In the genomic region with DNA sequence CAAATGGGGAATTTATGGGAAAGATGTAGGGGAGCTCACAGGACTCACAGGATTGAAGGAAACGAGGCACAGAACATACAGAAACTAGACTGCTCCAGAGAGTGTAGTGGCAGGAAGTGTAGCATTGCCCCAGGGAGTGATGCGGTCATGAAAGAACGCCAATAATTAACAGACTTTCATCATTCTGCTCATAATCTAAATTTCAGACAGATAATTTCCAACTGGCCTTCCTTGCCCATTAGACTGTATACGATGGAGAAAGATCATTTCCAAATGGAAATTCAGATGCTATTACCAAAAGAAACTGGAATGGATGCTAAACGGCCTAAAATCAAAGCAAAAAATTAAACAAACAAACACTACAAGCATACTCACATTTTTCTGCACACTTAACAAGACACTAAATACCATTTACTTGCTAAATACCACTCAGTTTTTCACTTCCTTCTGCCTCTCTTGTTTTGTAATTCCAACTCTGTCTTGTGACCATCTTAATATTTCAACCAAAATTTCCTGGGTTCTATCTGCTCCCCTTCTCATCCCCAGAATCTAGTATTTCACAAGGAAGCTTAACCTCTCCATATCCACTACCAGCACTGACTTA, we compare ENCODE assay signal across 14 cellular contexts.
A peak's percentile ranks its signal among the peaks of the same experiment; 100 is the strongest.
DNase-seq lines count a peak whose midpoint lies in the region; ATAC-seq and TF ChIP-seq lines count a peak whose summit lies in the region.
"Had no signal": no experiment of that assay in that cellular context is flagged by ENCODE, and none has a peak within 500 bp of the region (broad histone marks: within the 10 kb centered on the region; RNA-seq: fewer than 3 reads in every experiment).

No MANE protein-coding gene starts in this region.

- TF ChIP-seq CTCF in CD14-positive monocyte (IDR thresholded peaks at IDR 0.05), result no peak
- no peak for TF ChIP-seq CTCF in fibroblast of villous mesenchyme (IDR thresholded peaks at IDR 0.05; ENCODE audit: insufficient read depth, low read depth, low read length)
- no peak for TF ChIP-seq CTCF in WTC11 (IDR thresholded peaks at IDR 0.05)

- peak; percentile 82 for ATAC-seq in GM21423 (IDR thresholded peaks at IDR 0.05; ENCODE audit: unreplicated experiment)
- no peak for ATAC-seq in WTC11
- ATAC-seq: activated T-cell treated with anti-CD3 and anti-CD28 coated beads, Interleukin-2, amount 50 U/mL, for 4 hours had no signal

- CTCF ChIA-PET in WTC11 (lab: Charles Lee), result interaction anchor here (1.4 kb wide), 1 partner anchor 17 kb away, joined by 5 read pairs; no protein-coding TSS in a partner anchor

- peak overlapping the region; percentile 59 to 90 (median 81) for H3K27ac Mint-ChIP-seq in CD14-positive monocyte
- H3K27ac Mint-ChIP-seq in WTC11, result no peak overlapping the region; the same call in 1 of the 2 replicates
- H3K27ac Mint-ChIP-seq: CD4-positive, CD25-positive, alpha-beta regulatory T cell had no signal

- DNase-seq in CD14-positive monocyte (ENCODE audit: low spot score) (no peak), NOMO-1 (lab: John Stamatoyannopoulos, UW; ENCODE audit: unreplicated experiment in 2 of 2) (peak; percentile 15 to 41), fibroblast of villous mesenchyme (ENCODE audit: low read depth) (peak; percentile 34), iPS-NIHi7 (ENCODE audit: extremely low spot score) (no peak), ACHN (no peak), WTC11 (ENCODE audit: low spot score) (no peak)
- no peak for DNase-seq in central memory CD4-positive, alpha-beta T cell
- DNase-seq: activated T-cell treated with anti-CD3 and anti-CD28 coated beads, Interleukin-2, amount 50 U/mL, for 4 hours; CD4-positive, CD25-positive, alpha-beta regulatory T cell; NCI-H146; transverse colon had no signal

- POLR2A ChIA-PET in WTC11 (lab: Charles Lee), result no interaction called here

- no peaks in the 10 kb centered on the region for H3K27me3 Mint-ChIP-seq in CD14-positive monocyte (ENCODE audit: low read depth in 3 of 3)
- H3K27me3 Mint-ChIP-seq in WTC11 (ENCODE audit: low read depth), result no peaks in the 10 kb centered on the region
- H3K27me3 Mint-ChIP-seq: CD4-positive, CD25-positive, alpha-beta regulatory T cell had no signal

- intact Hi-C loops in CD14-positive monocyte (cut with micrococcal nuclease), result loop anchor here in 1 of 2 donors (10.0 kb wide), 1 partner anchor 114 kb away; a partner anchor contains a TSS

- H3K9me3 Mint-ChIP-seq in CD14-positive monocyte, result no peaks in the 10 kb centered on the region
- no peaks in the 10 kb centered on the region for H3K9me3 Mint-ChIP-seq in WTC11
- H3K9me3 Mint-ChIP-seq: CD4-positive, CD25-positive, alpha-beta regulatory T cell had no signal

- H3K4me3 Mint-ChIP-seq in CD14-positive monocyte (peak overlapping the region; percentile 6 to 64), WTC11 (no peak overlapping the region)
- H3K4me3 Mint-ChIP-seq: activated T-cell treated with anti-CD3 and anti-CD28 coated beads, Interleukin-2, amount 50 U/mL, for 4 hours; CD4-positive, CD25-positive, alpha-beta regulatory T cell had no signal

- H3K4me3 ChIP-seq in fibroblast of villous mesenchyme (ENCODE audit: low read depth, low read length), result no peak overlapping the region
- H3K4me3 ChIP-seq: esophagus muscularis mucosa, lung, transverse colon had no signal

- in situ Hi-C loops in ACHN (cut with HindIII; ENCODE audit: low pct_ligation_motif_present, low pct_unique_long_range_greater_than_20kb, low sequenced_read_pairs), result no loop called here

- H3K36me3 Mint-ChIP-seq in CD14-positive monocyte (no peaks in the 10 kb centered on the region), WTC11 (no peaks in the 10 kb centered on the region)
- H3K36me3 Mint-ChIP-seq: CD4-positive, CD25-positive, alpha-beta regulatory T cell had no signal

- H3K4me1 Mint-ChIP-seq in CD14-positive monocyte (peaks cover 41% of the 10 kb centered on the region), WTC11 (0 out of 2 replicates have a peak, but pooled peaks cover 4% of the 10 kb centered on the region)
- H3K4me1 Mint-ChIP-seq: CD4-positive, CD25-positive, alpha-beta regulatory T cell had no signal

TF ChIP-seq in WTC11, 78 proteins besides CTCF, POLR2A, EP300 and RAD21:
- TF ChIP-seq, protein P1, sequence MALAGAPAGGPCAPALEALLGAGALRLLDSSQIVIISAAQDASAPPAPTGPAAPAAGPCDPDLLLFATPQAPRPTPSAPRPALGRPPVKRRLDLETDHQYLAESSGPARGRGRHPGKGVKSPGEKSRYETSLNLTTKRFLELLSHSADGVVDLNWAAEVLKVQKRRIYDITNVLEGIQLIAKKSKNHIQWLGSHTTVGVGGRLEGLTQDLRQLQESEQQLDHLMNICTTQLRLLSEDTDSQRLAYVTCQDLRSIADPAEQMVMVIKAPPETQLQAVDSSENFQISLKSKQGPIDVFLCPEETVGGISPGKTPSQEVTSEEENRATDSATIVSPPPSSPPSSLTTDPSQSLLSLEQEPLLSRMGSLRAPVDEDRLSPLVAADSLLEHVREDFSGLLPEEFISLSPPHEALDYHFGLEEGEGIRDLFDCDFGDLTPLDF (CRISPR knock-in tag; IDR thresholded peaks at IDR 0.05), result no peak
- TF ChIP-seq ZNF232 (CRISPR knock-in tag; IDR thresholded peaks at IDR 0.05) (no peak), ESRRA (CRISPR knock-in tag; IDR thresholded peaks at IDR 0.05; ENCODE audit: borderline replicate concordance) (no peak), RORB (CRISPR knock-in tag; IDR thresholded peaks at IDR 0.05) (no peak), CREB1 (CRISPR knock-in tag; IDR thresholded peaks at IDR 0.05) (no peak), ZNF138 (CRISPR knock-in tag; conservative IDR thresholded peaks at IDR 0.05) (no peak), GRHL2 (CRISPR knock-in tag; IDR thresholded peaks at IDR 0.05; ENCODE audit: insufficient replicate concordance, severe bottlenecking) (no peak), ZNF219 (CRISPR knock-in tag; IDR thresholded peaks at IDR 0.05; ENCODE audit: borderline replicate concordance) (no peak), ZNF317 (CRISPR knock-in tag; IDR thresholded peaks at IDR 0.05; ENCODE audit: borderline replicate concordance, low read depth) (no peak), SMAD4 (CRISPR knock-in tag; IDR thresholded peaks at IDR 0.05) (no peak), GABPB1 (CRISPR knock-in tag; IDR thresholded peaks at IDR 0.05) (no peak), TEAD1 (CRISPR knock-in tag; IDR thresholded peaks at IDR 0.05) (no peak), RELA (CRISPR knock-in tag; IDR thresholded peaks at IDR 0.05; ENCODE audit: borderline replicate concordance) (no peak)
- TF ChIP-seq, protein P2, sequence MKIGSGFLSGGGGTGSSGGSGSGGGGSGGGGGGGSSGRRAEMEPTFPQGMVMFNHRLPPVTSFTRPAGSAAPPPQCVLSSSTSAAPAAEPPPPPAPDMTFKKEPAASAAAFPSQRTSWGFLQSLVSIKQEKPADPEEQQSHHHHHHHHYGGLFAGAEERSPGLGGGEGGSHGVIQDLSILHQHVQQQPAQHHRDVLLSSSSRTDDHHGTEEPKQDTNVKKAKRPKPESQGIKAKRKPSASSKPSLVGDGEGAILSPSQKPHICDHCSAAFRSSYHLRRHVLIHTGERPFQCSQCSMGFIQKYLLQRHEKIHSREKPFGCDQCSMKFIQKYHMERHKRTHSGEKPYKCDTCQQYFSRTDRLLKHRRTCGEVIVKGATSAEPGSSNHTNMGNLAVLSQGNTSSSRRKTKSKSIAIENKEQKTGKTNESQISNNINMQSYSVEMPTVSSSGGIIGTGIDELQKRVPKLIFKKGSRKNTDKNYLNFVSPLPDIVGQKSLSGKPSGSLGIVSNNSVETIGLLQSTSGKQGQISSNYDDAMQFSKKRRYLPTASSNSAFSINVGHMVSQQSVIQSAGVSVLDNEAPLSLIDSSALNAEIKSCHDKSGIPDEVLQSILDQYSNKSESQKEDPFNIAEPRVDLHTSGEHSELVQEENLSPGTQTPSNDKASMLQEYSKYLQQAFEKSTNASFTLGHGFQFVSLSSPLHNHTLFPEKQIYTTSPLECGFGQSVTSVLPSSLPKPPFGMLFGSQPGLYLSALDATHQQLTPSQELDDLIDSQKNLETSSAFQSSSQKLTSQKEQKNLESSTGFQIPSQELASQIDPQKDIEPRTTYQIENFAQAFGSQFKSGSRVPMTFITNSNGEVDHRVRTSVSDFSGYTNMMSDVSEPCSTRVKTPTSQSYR (CRISPR knock-in tag; IDR thresholded peaks at IDR 0.05), result no peak

Comparison
In these comparisons a context has a peak if more than half of its experiments do, and no peak if none do; other contexts are left out.
1. DNase-seq: peak in NOMO-1 (2 of 2) and fibroblast of villous mesenchyme (single experiment); none in CD14-positive monocyte (single experiment), central memory CD4-positive, alpha-beta T cell (single experiment), iPS-NIHi7 (single experiment), ACHN (single experiment) and WTC11 (single experiment).